8 cellular contexts compared by ENCODE assay signal in genomic region chr6:35731736-35732532, GRCh38. TPM values are rescaled to one million over a fixed set of nuclear protein-coding genes. Genes with fewer than 3 reads are reported as not detected.
DNase-seq lines count a peak whose midpoint lies in the region; ATAC-seq and TF ChIP-seq lines count a peak whose summit lies in the region.

No MANE protein-coding gene starts in this region.

- H3K27me3 ChIP-seq in neural cell (ENCODE audit: insufficient read depth, low read depth, low read length), result no peaks in the 10 kb centered on the region

- DNase-seq in DMS 273 treated with DMSO at 0.1 percent for 48 hours (lab: John Stamatoyannopoulos, UW) (peak; percentile 49), HuH-7 (ENCODE audit: low spot score) (peak; percentile 79), RWPE1 (ENCODE audit: low spot score) (peak; percentile 93), fibroblast of the conjunctiva (ENCODE audit: low read depth) (peak; percentile 95)
- DNase-seq in activated effector memory CD4-positive, alpha-beta T cell treated with anti-CD3 and anti-CD28 coated beads, Interleukin-2, amount 50 U/mL, for 16 hours, result peak; percentile 97

- H3K4me3 ChIP-seq in neural cell (ENCODE audit: low read length), result peak overlapping the region; percentile 98

- H3F3A ChIP-seq in neural cell (ENCODE audit: insufficient read depth, low read length, poor library complexity, severe bottlenecking), result peaks cover 5% of the 10 kb centered on the region

- TF ChIP-seq RAD21 in neural cell (conservative IDR thresholded peaks at IDR 0.05), result peak; percentile 40

- H3K27ac ChIP-seq in RWPE1 (peak overlapping the region; percentile 100), neural cell (ENCODE audit: low read length) (peak overlapping the region; percentile 99)

- H3K4me1 Mint-ChIP-seq in stimulated activated naive CD8-positive, alpha-beta T cell treated with anti-CD3 and anti-CD28 coated beads, Interleukin-15, Interleukin-2, amounts not matched to agents 100 ng/mL and 50 ng/mL, for 24 hours (ENCODE audit: low read depth), result peaks cover 78% of the 10 kb centered on the region

- peak overlapping the region; percentile 78 for H3K4me3 Mint-ChIP-seq in stimulated activated naive CD8-positive, alpha-beta T cell treated with anti-CD3 and anti-CD28 coated beads, Interleukin-15, Interleukin-2, amounts not matched to agents 100 ng/mL and 50 ng/mL, for 24 hours

- CTCF ChIA-PET in RWPE1 (lab: Yijun Ruan, JAX), result interaction anchor here (1.0 kb wide), 2 partner anchors 67 to 107 kb away, joined by 4 read pairs; no protein-coding TSS in a partner anchor

- H4K20me1 ChIP-seq in neural cell (ENCODE audit: insufficient read depth), result no peaks in the 10 kb centered on the region

- TF ChIP-seq CTCF in RWPE1 (conservative IDR thresholded peaks at IDR 0.05; ENCODE audit: low read depth) (peak; percentile 13; the same call in 1 of the 2 replicates), neural cell (IDR thresholded peaks at IDR 0.05; ENCODE audit: poor library complexity, severe bottlenecking) (peak; percentile 37)

- peak overlapping the region; percentile 98 for H3K4me2 ChIP-seq in neural cell (ENCODE audit: low read length)

- H3K9me2 ChIP-seq in neural cell (ENCODE audit: insufficient read depth, low read length), result no peaks in the 10 kb centered on the region

- no peaks in the 10 kb centered on the region for H3K36me3 Mint-ChIP-seq in stimulated activated naive CD8-positive, alpha-beta T cell treated with anti-CD3 and anti-CD28 coated beads, Interleukin-15, Interleukin-2, amounts not matched to agents 100 ng/mL and 50 ng/mL, for 24 hours (ENCODE audit: low read depth)

- peak overlapping the region; percentile 98 for H2AFZ ChIP-seq in neural cell (ENCODE audit: low read depth, low read length)

- no peaks in the 10 kb centered on the region for H3K9me3 Mint-ChIP-seq in stimulated activated naive CD8-positive, alpha-beta T cell treated with anti-CD3 and anti-CD28 coated beads, Interleukin-15, Interleukin-2, amounts not matched to agents 100 ng/mL and 50 ng/mL, for 24 hours

- peak; percentile 57 for TF ChIP-seq EP300 in neural cell (conservative IDR thresholded peaks at IDR 0.05; ENCODE audit: poor library complexity, severe bottlenecking)

- H3K36me3 ChIP-seq in neural cell (ENCODE audit: insufficient read depth, low read length), result no peaks in the 10 kb centered on the region

- H3K27ac Mint-ChIP-seq in stimulated activated naive CD8-positive, alpha-beta T cell treated with anti-CD3 and anti-CD28 coated beads, Interleukin-15, Interleukin-2, amounts not matched to agents 100 ng/mL and 50 ng/mL, for 24 hours, result peak overlapping the region; percentile 91

- peak overlapping the region; percentile 99 for H3K9ac ChIP-seq in neural cell (ENCODE audit: low read length)

- H3K9me3 ChIP-seq in neural cell (ENCODE audit: low read length), result no peaks in the 10 kb centered on the region

- no peaks in the 10 kb centered on the region for H3K27me3 Mint-ChIP-seq in stimulated activated naive CD8-positive, alpha-beta T cell treated with anti-CD3 and anti-CD28 coated beads, Interleukin-15, Interleukin-2, amounts not matched to agents 100 ng/mL and 50 ng/mL, for 24 hours

- peak; percentile 51 for ATAC-seq in GM21381 (IDR thresholded peaks at IDR 0.05; ENCODE audit: unreplicated experiment)

- H3K79me2 ChIP-seq in neural cell (replicated peaks; ENCODE audit: insufficient read depth, low read length), result no peaks in the 10 kb centered on the region

- POLR2A ChIA-PET in RWPE1 (lab: Yijun Ruan, JAX; ENCODE audit: low non-redundant PET), result interaction anchor here (0.9 kb wide), 1 partner anchor 123 kb away, joined by 4 read pairs; no protein-coding TSS in a partner anchor

TF ChIP-seq in neural cell, 6 proteins besides CTCF, POLR2A, EP300 and RAD21:
- TF ChIP-seq MXI1 (conservative IDR thresholded peaks at IDR 0.05; ENCODE audit: poor library complexity, severe bottlenecking), result peak; percentile 90
- no peak for TF ChIP-seq EZH2 (IDR thresholded peaks at IDR 0.05; ENCODE audit: borderline replicate concordance, insufficient read depth, low read length, poor library complexity, severe bottlenecking)
- TF ChIP-seq SMC3 (conservative IDR thresholded peaks at IDR 0.05; ENCODE audit: poor library complexity), result peak; percentile 35
- peak; percentile 28 for TF ChIP-seq POLR2AphosphoS5 (IDR thresholded peaks at IDR 0.05)

RNA-seq across cellular contexts. Expression of gene ARMC12, which starts 4.9 kb away (rescaled TPM):
- polyA plus RNA-seq in neural cell, result 2.2 and 4.9 TPM in 2 replicates
- 0.49 and 1.3 TPM in 2 replicates for polyA minus RNA-seq in neural cell

RNA-seq across cellular contexts. Expression of gene FKBP5, which starts 43.2 kb away (rescaled TPM):
- polyA plus RNA-seq in neural cell, result 0.84 and 1.2 TPM in 2 replicates
- 2.3 and 2.7 TPM in 2 replicates for polyA minus RNA-seq in neural cell

RNA-seq across cellular contexts. Expression of gene CLPSL2, which starts 44.5 kb away (rescaled TPM):
- polyA plus RNA-seq in neural cell, result not detected in 2 replicates
- polyA minus RNA-seq in neural cell, result not detected in 2 replicates

RNA-seq across cellular contexts. Expression of gene CLPSL1, which starts 48.9 kb away (rescaled TPM):
- not detected in 2 replicates for polyA plus RNA-seq in neural cell
- polyA minus RNA-seq in neural cell, result not detected in 2 replicates

Comparison
In these comparisons a context has a peak if more than half of its experiments do, and no peak if none do; other contexts are left out.
1. Peak in every context shown above with its lines: DNase-seq, ATAC-seq, H3K4me3 ChIP-seq and H3K27ac ChIP-seq.